Comparison of ENCODE assay signal across 18 cellular contexts in genomic region chr5:169795311-169795710, GRCh38.
DNase-seq lines count a peak whose midpoint lies in the region; ATAC-seq and TF ChIP-seq lines count a peak whose summit lies in the region.
"Had no signal": no experiment of that assay in that cellular context is flagged by ENCODE, and none has a peak within 500 bp of the region (broad histone marks: within the 10 kb centered on the region; RNA-seq: fewer than 3 reads in every experiment).

No MANE protein-coding gene starts in this region.

- TF ChIP-seq CTCF in transverse colon (IDR thresholded peaks at IDR 0.05) (no peak), heart left ventricle (IDR thresholded peaks at IDR 0.05) (no peak)

- H3K4me1 ChIP-seq in transverse colon, result no peaks in the 10 kb centered on the region
- no peaks in the 10 kb centered on the region for H3K4me1 ChIP-seq in heart left ventricle
- H3K4me1 ChIP-seq: ascending aorta, tibial artery had no signal

- ATAC-seq in heart left ventricle, result no peak
- ATAC-seq: right cardiac atrium had no signal

- no peaks in the 10 kb centered on the region for H3K9me3 ChIP-seq in transverse colon
- no peaks in the 10 kb centered on the region for H3K9me3 ChIP-seq in heart left ventricle
- H3K9me3 ChIP-seq: ascending aorta, tibial artery had no signal

- H3K27me3 ChIP-seq in H7 (ENCODE audit: control insufficient read depth, insufficient read depth, low read length) (no peaks in the 10 kb centered on the region), transverse colon (no peaks in the 10 kb centered on the region), heart left ventricle (no peaks in the 10 kb centered on the region)
- H3K27me3 ChIP-seq: ascending aorta had no signal

- H3K27ac ChIP-seq in transverse colon, result no peak overlapping the region
- no peak overlapping the region for H3K27ac ChIP-seq in heart left ventricle
- H3K27ac ChIP-seq: ascending aorta, tibial artery had no signal

- no peak for TF ChIP-seq POLR2A in transverse colon (IDR thresholded peaks at IDR 0.05)
- no peak for TF ChIP-seq POLR2A in heart left ventricle (IDR thresholded peaks at IDR 0.05)

- intact Hi-C loops in transverse colon (cut with DNase I; ENCODE audit: low total_unique reads), result no loop called here
- intact Hi-C loops in heart left ventricle (cut with DNase I), result no loop called here

- peak; percentile 13 for DNase-seq in ACHN
- peak; percentile 40 for DNase-seq in H7
- DNase-seq in SW480 (ENCODE audit: low spot score), result peak; percentile 57
- peak; percentile 49 for DNase-seq in iris pigment epithelial cell (ENCODE audit: low read depth)
- DNase-seq in NCI-H1694 (lab: John Stamatoyannopoulos, UW), result no peak
- DNase-seq in transverse colon, result no peak
- no peak for DNase-seq in dedifferentiated amniotic fluid mesenchymal stem cell (ENCODE audit: extremely low spot score)
- no peak for DNase-seq in heart left ventricle
- DNase-seq: activated naive CD4-positive, alpha-beta T cell treated with Interleukin-2 at 50 U/mL for 16 hours; AML-193; cerebellar nuclear complex; COR-L47; effector memory CD4-positive, alpha-beta T cell; NCI-H1417; NCI-H774; right cardiac atrium; tibial artery had no signal

- no peak for TF ChIP-seq EP300 in transverse colon (IDR thresholded peaks at IDR 0.05; ENCODE audit: low read depth)

- H3K36me3 ChIP-seq in H7 (replicated peaks; ENCODE audit: control insufficient read depth, insufficient read depth, low read length) (no peaks in the 10 kb centered on the region), transverse colon (no peaks in the 10 kb centered on the region), heart left ventricle (peaks cover 0 to 29% (median 0%) of the 10 kb centered on the region in 9 donors)
- H3K36me3 ChIP-seq: ascending aorta, tibial artery had no signal

- in situ Hi-C loops in ACHN (cut with HindIII; ENCODE audit: low pct_ligation_motif_present, low pct_unique_long_range_greater_than_20kb, low sequenced_read_pairs), result no loop called here
- in situ Hi-C loops in transverse colon (cut with MboI; ENCODE audit: low pct_ligation_motif_present in 1 of 4, low pct_unique_long_range_greater_than_20kb in 1 of 4, low sequenced_read_pairs in 3 of 4), result no loop called here

- H3K4me3 ChIP-seq in H7 (ENCODE audit: insufficient read depth, low read depth, low read length), result no peak overlapping the region
- H3K4me3 ChIP-seq in transverse colon, result no peak overlapping the region
- no peak overlapping the region for H3K4me3 ChIP-seq in heart left ventricle
- H3K4me3 ChIP-seq: ascending aorta, tibial artery had no signal

- WGBS in transverse colon (ENCODE audit: low coverage in 1 of 2), 2 donors, result 81 to 91% methylated on average over 9 of the region's 9 CpGs
- WGBS in heart left ventricle, 4 donors, result 86 to 92% (median 88%) methylated on average over 9 of the region's 9 CpGs

Comparison
In these comparisons a context has a peak if more than half of its experiments do, and no peak if none do; other contexts are left out.
1. DNase-seq: peak in ACHN (single experiment), H7 (single experiment), SW480 (single experiment) and iris pigment epithelial cell (single experiment); none in NCI-H1694 (single experiment), transverse colon (single experiment), dedifferentiated amniotic fluid mesenchymal stem cell (single experiment) and heart left ventricle (0 of 5).